2 cellular contexts compared by ENCODE assay signal in the genomic region with DNA sequence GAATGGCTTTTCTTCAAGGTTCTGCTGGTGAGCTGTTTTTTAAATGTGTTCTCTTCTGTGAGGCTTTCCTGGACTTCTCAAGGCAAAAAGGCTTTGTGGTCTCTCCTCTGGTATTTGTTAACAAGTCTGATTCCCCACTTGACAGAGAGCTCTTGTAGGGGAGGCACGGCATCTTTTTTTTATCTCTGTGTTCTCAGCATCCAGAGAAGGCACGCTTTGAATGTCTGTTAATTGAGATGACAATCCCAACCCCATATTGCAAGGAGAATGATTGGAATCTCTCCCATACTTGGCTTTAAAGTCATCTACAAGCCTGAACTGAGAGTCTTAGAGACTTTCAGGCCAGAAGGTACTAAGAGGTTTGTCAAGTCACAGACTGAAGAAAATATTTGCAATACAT.
TF ChIP-seq lines count a peak whose summit lies in the region.

No MANE protein-coding gene starts in this region.

TF ChIP-seq in SK-N-SH, 30 proteins besides CTCF, POLR2A, EP300 and RAD21 (continued from another document):
- TF ChIP-seq, protein P1, sequence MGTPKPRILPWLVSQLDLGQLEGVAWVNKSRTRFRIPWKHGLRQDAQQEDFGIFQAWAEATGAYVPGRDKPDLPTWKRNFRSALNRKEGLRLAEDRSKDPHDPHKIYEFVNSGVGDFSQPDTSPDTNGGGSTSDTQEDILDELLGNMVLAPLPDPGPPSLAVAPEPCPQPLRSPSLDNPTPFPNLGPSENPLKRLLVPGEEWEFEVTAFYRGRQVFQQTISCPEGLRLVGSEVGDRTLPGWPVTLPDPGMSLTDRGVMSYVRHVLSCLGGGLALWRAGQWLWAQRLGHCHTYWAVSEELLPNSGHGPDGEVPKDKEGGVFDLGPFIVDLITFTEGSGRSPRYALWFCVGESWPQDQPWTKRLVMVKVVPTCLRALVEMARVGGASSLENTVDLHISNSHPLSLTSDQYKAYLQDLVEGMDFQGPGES (IDR thresholded peaks at IDR 0.05; ENCODE audit: low read depth, low read length): no peak

TF ChIP-seq in SK-N-SH treated with all-trans-retinoic acid at 6 μM for 48 hours, 23 proteins besides CTCF, POLR2A, EP300 and RAD21 (continued from another document):
- TF ChIP-seq POU6F1 (CRISPR knock-in tag; IDR thresholded peaks at IDR 0.05; ENCODE audit: borderline replicate concordance, low read depth) (no peak), PATZ1 (CRISPR knock-in tag; IDR thresholded peaks at IDR 0.05; ENCODE audit: borderline replicate concordance) (no peak), RARB (CRISPR knock-in tag; IDR thresholded peaks at IDR 0.05) (no peak), TOX (CRISPR knock-in tag; IDR thresholded peaks at IDR 0.05; ENCODE audit: borderline replicate concordance) (no peak), ZNF8 (CRISPR knock-in tag; IDR thresholded peaks at IDR 0.05) (no peak), ISL1 (CRISPR knock-in tag; IDR thresholded peaks at IDR 0.05) (no peak), ZFP30 (CRISPR knock-in tag; IDR thresholded peaks at IDR 0.05) (no peak), BACH2 (CRISPR knock-in tag; IDR thresholded peaks at IDR 0.05; ENCODE audit: borderline replicate concordance) (no peak), CSDC2 (CRISPR knock-in tag; IDR thresholded peaks at IDR 0.05) (no peak)
